In genomic region chr9:94639996-94640376, GRCh38 we compare ENCODE assay signal across 9 cellular contexts. TPM values are rescaled to one million over a fixed set of nuclear protein-coding genes. Genes with fewer than 3 reads are reported as not detected.
DNase-seq lines count a peak whose midpoint lies in the region; TF ChIP-seq lines count a peak whose summit lies in the region.
"Had no signal": no experiment of that assay in that cellular context is flagged by ENCODE, and none has a peak within 500 bp of the region (broad histone marks: within the 10 kb centered on the region; RNA-seq: fewer than 3 reads in every experiment).

No MANE protein-coding gene starts in this region.

- no peaks in the 10 kb centered on the region for H4K20me1 ChIP-seq in GM23248 (ENCODE audit: insufficient read depth)

- peaks cover 18% of the 10 kb centered on the region for H3K4me1 Mint-ChIP-seq in activated CD4-positive, alpha-beta memory T cell treated with anti-CD3 and anti-CD28 coated beads for 36 hours (ENCODE audit: low read depth)

- H3K4me3 ChIP-seq in GM23248, result peak overlapping the region; percentile 68
- H3K4me3 ChIP-seq in iPS-18c (ENCODE audit: insufficient read depth, low read depth, low read length), result peak overlapping the region; percentile 62
- peak overlapping the region in 3 of 4 donors; percentile 49 to 61 (median 59) for H3K4me3 ChIP-seq in sigmoid colon

- no peak overlapping the region for H3K4me2 ChIP-seq in GM23248 (ENCODE audit: unreplicated experiment)

- no peaks in the 10 kb centered on the region for H3K9me2 ChIP-seq in GM23248 (ENCODE audit: insufficient read depth)

- no peak for TF ChIP-seq EP300 in sigmoid colon (IDR thresholded peaks at IDR 0.05)

- no peaks in the 10 kb centered on the region for H3K9me3 ChIP-seq in GM23248 (ENCODE audit: low read depth)
- H3K9me3 ChIP-seq in iPS-18c (ENCODE audit: control insufficient read depth, insufficient read depth, low read length), result no peaks in the 10 kb centered on the region
- H3K9me3 ChIP-seq in sigmoid colon, result no peaks in the 10 kb centered on the region

- H3K27ac Mint-ChIP-seq in activated CD4-positive, alpha-beta memory T cell treated with anti-CD3 and anti-CD28 coated beads for 36 hours, result no peak overlapping the region

- POLR2A ChIA-PET in activated CD4-positive, alpha-beta memory T cell treated with anti-CD3 and anti-CD28 coated beads for 36 hours (lab: Charles Lee), result no interaction called here

- H3K4me1 ChIP-seq in GM23248 (ENCODE audit: insufficient read depth) (no peaks in the 10 kb centered on the region), sigmoid colon (peaks cover 0 to 15% (median 11%) of the 10 kb centered on the region in 4 donors)

- peaks cover 5% of the 10 kb centered on the region for H3K27me3 Mint-ChIP-seq in activated CD4-positive, alpha-beta memory T cell treated with anti-CD3 and anti-CD28 coated beads for 36 hours

- H3K27ac ChIP-seq in GM23248 (no peak overlapping the region), sigmoid colon (peak overlapping the region in 1 of 4 donors; percentile 54)

- H3K79me2 ChIP-seq in GM23248 (ENCODE audit: insufficient read depth), result no peaks in the 10 kb centered on the region

- in situ Hi-C loops in GM23248 (cut with MboI), result no loop called here

- no peak overlapping the region for H3K9ac ChIP-seq in GM23248

- intact Hi-C loops in activated CD4-positive, alpha-beta memory T cell treated with anti-CD3 and anti-CD28 coated beads for 36 hours (cut with micrococcal nuclease), result no loop called here
- intact Hi-C loops in sigmoid colon (cut with DNase I), result no loop called here

- TF ChIP-seq POLR2A in sigmoid colon (IDR thresholded peaks at IDR 0.05), result no peak

- WGBS in GM23248 (ENCODE audit: low coverage in 1 of 2, low lambda C conversion rate in 2 of 2, missing lambda C conversion rate in 2 of 2), 2 experiments, result 87 to 88% methylated on average over 15 of the region's 15 CpGs
- 7 to 52% methylated on average over 15 of the region's 15 CpGs for WGBS in sigmoid colon, 2 donors

- no peak for TF ChIP-seq CTCF in sigmoid colon (IDR thresholded peaks at IDR 0.05)

- H3K36me3 ChIP-seq in GM23248 (ENCODE audit: low read depth) (no peaks in the 10 kb centered on the region), sigmoid colon (no peaks in the 10 kb centered on the region)

- H3K27me3 ChIP-seq in GM23248 (replicated peaks; ENCODE audit: insufficient read depth), result peaks cover 33% of the 10 kb centered on the region
- H3K27me3 ChIP-seq in sigmoid colon, result peaks cover 4 to 27% (median 10%) of the 10 kb centered on the region in 3 donors

- peak overlapping the region; percentile 83 for H3K4me3 Mint-ChIP-seq in activated CD4-positive, alpha-beta memory T cell treated with anti-CD3 and anti-CD28 coated beads for 36 hours

- no peaks in the 10 kb centered on the region for H3F3A ChIP-seq in GM23248 (ENCODE audit: insufficient read depth)

- CTCF ChIA-PET in activated CD4-positive, alpha-beta memory T cell treated with anti-CD3 and anti-CD28 coated beads for 36 hours (lab: Charles Lee), result no interaction called here

- DNase-seq in GM23248 (no peak), sigmoid colon (no peak), COLO829 (ENCODE audit: low spot score) (no peak), NCI-H524 (lab: John Stamatoyannopoulos, UW) (no peak), dedifferentiated amniotic fluid mesenchymal stem cell (ENCODE audit: extremely low spot score) (no peak), globus pallidus (ENCODE audit: low spot score) (no peak)
- no peak for DNase-seq in activated CD4-positive, alpha-beta memory T cell treated with anti-CD3 and anti-CD28 coated beads for 36 hours
- DNase-seq: NCI-H446 treated with DMSO at 0.1 percent for 48 hours had no signal

- H3K36me3 Mint-ChIP-seq in activated CD4-positive, alpha-beta memory T cell treated with anti-CD3 and anti-CD28 coated beads for 36 hours, result no peaks in the 10 kb centered on the region

- H2AFZ ChIP-seq in GM23248, result peak overlapping the region; percentile 70; the same call in 1 of the 2 replicates

- H3K9me3 Mint-ChIP-seq in activated CD4-positive, alpha-beta memory T cell treated with anti-CD3 and anti-CD28 coated beads for 36 hours, result no peaks in the 10 kb centered on the region

RNA-seq across cellular contexts. Expression of gene FBP1, which starts 0.7 kb away (rescaled TPM):
- not detected in 2 replicates for total RNA-seq in GM23248 (2014; rRNA removed; shearing (Covaris generic))
- polyA plus RNA-seq in GM23248 (2016; fragmentation: Nextera tagmentation; extraction: Ambion mirVana) (not detected in 2 replicates), sigmoid colon (10 to 100 TPM; 32.2 to 48.8 (median 39.6) TPM)
- total RNA-seq in activated CD4-positive, alpha-beta memory T cell treated with anti-CD3 and anti-CD28 coated beads for 36 hours, result under 1 TPM; 0.62 to 0.68 TPM
- total RNA-seq in sigmoid colon, result 1 to 10 TPM; 2.2 to 8.2 (median 6.3) TPM

RNA-seq across cellular contexts. Expression of gene FBP2, which starts 46.4 kb away (rescaled TPM):
- total RNA-seq in GM23248 (2014; rRNA removed; shearing (Covaris generic)), result not detected in 2 replicates
- not detected in 2 replicates for polyA plus RNA-seq in GM23248 (2016; fragmentation: Nextera tagmentation; extraction: Ambion mirVana)
- not detected for total RNA-seq in activated CD4-positive, alpha-beta memory T cell treated with anti-CD3 and anti-CD28 coated beads for 36 hours
- not detected for total RNA-seq in sigmoid colon
- under 1 TPM in 1 of 3 donors, not detected in 2; 0.04 TPM for polyA plus RNA-seq in sigmoid colon
